Comparison of ENCODE assay signal across 19 cellular contexts in the genomic region with DNA sequence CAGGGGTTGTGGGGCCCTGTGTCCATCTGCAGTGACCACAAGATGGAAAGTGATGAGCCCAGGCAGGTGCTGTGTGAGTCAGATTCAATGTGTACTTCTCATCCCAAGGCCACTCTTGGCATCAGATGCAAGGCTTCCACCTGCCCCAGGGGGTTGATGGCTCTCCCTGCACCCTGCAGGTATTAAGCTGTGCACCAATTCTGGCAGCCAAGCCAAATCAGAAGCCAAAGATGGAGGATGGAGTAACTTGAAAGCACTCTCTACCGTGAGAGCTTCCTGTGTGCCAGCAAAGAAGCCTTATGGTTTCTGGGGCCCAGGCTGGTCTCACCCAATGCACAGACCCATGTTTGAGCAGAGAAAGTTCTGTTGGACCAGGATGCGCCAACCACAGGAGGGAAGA. TPM values are rescaled to one million over a fixed set of nuclear protein-coding genes. Genes with fewer than 3 reads are reported as not detected.
DNase-seq lines count a peak whose midpoint lies in the region; ATAC-seq and TF ChIP-seq lines count a peak whose summit lies in the region.
"Had no signal": no experiment of that assay in that cellular context is flagged by ENCODE, and none has a peak within 500 bp of the region (broad histone marks: within the 10 kb centered on the region; RNA-seq: fewer than 3 reads in every experiment).

No MANE protein-coding gene starts in this region.

- DNase-seq in activated naive CD4-positive, alpha-beta T cell treated with anti-CD3 and anti-CD28 coated beads, Interleukin-2, amount 50 U/mL, for 72 hours (ENCODE audit: low spot score in 2 of 2) = no peak
- no peak for DNase-seq in activated naive CD4-positive, alpha-beta T cell (lab: John Stamatoyannopoulos, UW)
- no peak for DNase-seq in HCT116 (ENCODE audit: low read depth, low spot score)
- DNase-seq in cerebellum (ENCODE audit: low spot score) = peak; percentile 67
- DNase-seq in BE2C = no peak
- no peak for DNase-seq in stimulated activated CD4-positive, alpha-beta T cell treated with anti-CD3 and anti-CD28 coated beads, Interleukin-2, amount 100 ng/mL, for 48 hours
- DNase-seq in COLO829 (ENCODE audit: low spot score) = no peak
- DNase-seq: ACHN; AML-193; CD4-positive, CD25-positive, alpha-beta regulatory T cell; H7; IMR-90; Kasumi-1; MM.1S; NCI-H1092 treated with DMSO at 0.1 percent for 48 hours; NCI-H187; NCI-H446 treated with DMSO at 0.1 percent for 48 hours; NCI-H748 treated with DMSO at 0.1 percent for 48 hours; SJCRH30 had no signal

- intact Hi-C loops in HCT116 (cut with micrococcal nuclease) = no loop called here

- H3K9ac ChIP-seq in HCT116 (ENCODE audit: low read length) = no peak overlapping the region

- H3K4me2 ChIP-seq in HCT116 (ENCODE audit: low read length) = no peak overlapping the region

- TF ChIP-seq RAD21 in HCT116 (IDR thresholded peaks at IDR 0.05; ENCODE audit: low read depth) = no peak

- no TSS peak for BruUV-seq in HCT116 (replicated peaks; lab: Mats Ljungman, UMichigan)

- H3K4me3 ChIP-seq in HCT116 (replicated peaks in 1 of 2; ENCODE audit: low read depth in 1 of 2, low read length in 2 of 2) (no peak overlapping the region), BE2C (ENCODE audit: low read depth, low read length) (no peak overlapping the region)
- H3K4me3 ChIP-seq: SJCRH30 had no signal

- peaks cover 0 to 14% of the 10 kb centered on the region in 2 donors for H3K9me3 Mint-ChIP-seq in activated naive CD4-positive, alpha-beta T cell treated with anti-CD3 and anti-CD28 coated beads, Interleukin-2, amount 50 U/mL, for 72 hours

- H3K27ac Mint-ChIP-seq in activated naive CD4-positive, alpha-beta T cell treated with anti-CD3 and anti-CD28 coated beads, Interleukin-2, amount 50 U/mL, for 72 hours = peak overlapping the region; percentile 14 to 50
- H3K27ac Mint-ChIP-seq: CD4-positive, CD25-positive, alpha-beta regulatory T cell had no signal

- no peak for TF ChIP-seq POLR2A in HCT116 (IDR thresholded peaks at IDR 0.05; ENCODE audit: borderline replicate concordance, extremely low read depth, insufficient read depth, insufficient read length)

- TF ChIP-seq CTCF in HCT116 (IDR thresholded peaks at IDR 0.05 in 2 of 3, conservative IDR thresholded peaks at IDR 0.05 in 1 of 3; ENCODE audit: borderline replicate concordance in 1 of 3, insufficient read depth in 1 of 3, low read depth in 2 of 3, low read length in 2 of 3) (no peak), BE2C (IDR thresholded peaks at IDR 0.05; ENCODE audit: low read depth, low read length) (no peak)

- H3K36me3 ChIP-seq in HCT116 (ENCODE audit: control insufficient read depth in 1 of 2, insufficient read depth in 2 of 2, low read length in 2 of 2) (no peaks in the 10 kb centered on the region), BE2C (no peaks in the 10 kb centered on the region)
- H3K36me3 ChIP-seq: SJCRH30 had no signal

- no peaks in the 10 kb centered on the region for H3K79me2 ChIP-seq in HCT116 (ENCODE audit: insufficient read depth, low read length)

- H3K27ac ChIP-seq in HCT116 (ENCODE audit: low read depth, low read length) = no peak overlapping the region
- H3K27ac ChIP-seq: SJCRH30 had no signal

- no peaks in the 10 kb centered on the region for H4K20me1 ChIP-seq in HCT116 (ENCODE audit: insufficient read depth)

- POLR2A ChIA-PET in HCT116 (lab: Charles Lee) = no interaction called here

- RAD21 ChIA-PET in HCT116 (lab: Charles Lee; ENCODE audit: low non-redundant PET in 1 of 2, low total read pairs in 2 of 2, uncharacterized antibody in 2 of 2, unreplicated experiment in 2 of 2) = no interaction called here

- H3K27me3 ChIP-seq in HCT116 (ENCODE audit: insufficient read depth, low read length) (no peaks in the 10 kb centered on the region), BE2C (no peaks in the 10 kb centered on the region)
- H3K27me3 ChIP-seq: SJCRH30 had no signal

- H3K9me2 ChIP-seq in HCT116 (ENCODE audit: insufficient read depth) = no peaks in the 10 kb centered on the region

- H3K9me3 ChIP-seq in HCT116 (ENCODE audit: control insufficient read depth in 1 of 2, insufficient read depth in 1 of 2, low read depth in 1 of 2, low read length in 2 of 2) (no peaks in the 10 kb centered on the region), BE2C (no peaks in the 10 kb centered on the region)
- H3K9me3 ChIP-seq: SJCRH30 had no signal

- CTCF ChIA-PET in HCT116 (lab: Charles Lee) = no interaction called here

- no peak overlapping the region for H2AFZ ChIP-seq in HCT116 (ENCODE audit: low read depth, low read length, poor library complexity, severe bottlenecking)

- H3K36me3 Mint-ChIP-seq in activated naive CD4-positive, alpha-beta T cell treated with anti-CD3 and anti-CD28 coated beads, Interleukin-2, amount 50 U/mL, for 72 hours = peaks cover 11 to 12% of the 10 kb centered on the region in 2 donors

- ATAC-seq in activated naive CD4-positive, alpha-beta T cell treated with anti-CD3 and anti-CD28 coated beads, Interleukin-2, amount 50 U/mL, for 72 hours = no peak
- ATAC-seq in HCT116 = no peak

- no peaks in the 10 kb centered on the region for H3K4me1 ChIP-seq in HCT116 (ENCODE audit: control insufficient read depth in 1 of 2, insufficient read depth in 2 of 2, low read length in 2 of 2)
- H3K4me1 ChIP-seq in BE2C = no peaks in the 10 kb centered on the region
- H3K4me1 ChIP-seq: SJCRH30 had no signal

TF ChIP-seq in HCT116, 20 proteins besides CTCF, POLR2A, EP300 and RAD21:
- peak; percentile 27 for TF ChIP-seq TCF7L2 (IDR thresholded peaks at IDR 0.05; ENCODE audit: borderline replicate concordance, extremely low read depth, insufficient read depth, insufficient read length)
- TF ChIP-seq, protein P1, sequence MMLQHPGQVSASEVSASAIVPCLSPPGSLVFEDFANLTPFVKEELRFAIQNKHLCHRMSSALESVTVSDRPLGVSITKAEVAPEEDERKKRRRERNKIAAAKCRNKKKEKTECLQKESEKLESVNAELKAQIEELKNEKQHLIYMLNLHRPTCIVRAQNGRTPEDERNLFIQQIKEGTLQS (IDR thresholded peaks at IDR 0.05) = no peak
- TF ChIP-seq EZH2 (IDR thresholded peaks at IDR 0.05) = no peak

RNA-seq across cellular contexts. Expression of a gene that starts 44.3 kb away (rescaled TPM):
- total RNA-seq in activated naive CD4-positive, alpha-beta T cell treated with anti-CD3 and anti-CD28 coated beads, Interleukin-2, amount 50 U/mL, for 72 hours = 10 to 100 TPM in 1 of 2 donors, 1 to 10 TPM in 1; 6.6 to 14.2 TPM
- 1.4 TPM for total RNA-seq in HCT116 (2021; ENCODE audit: unreplicated experiment)
- polyA plus RNA-seq in HCT116 (2012) = 0.62 and 0.94 TPM in 2 replicates
- total RNA-seq in cerebellum = 6.2 TPM
- not detected for polyA plus RNA-seq in BE2C (2012; ENCODE audit: insufficient read depth, insufficient read length, low read depth)
